ENCODE assay signal across 13 cellular contexts in the genomic region with DNA sequence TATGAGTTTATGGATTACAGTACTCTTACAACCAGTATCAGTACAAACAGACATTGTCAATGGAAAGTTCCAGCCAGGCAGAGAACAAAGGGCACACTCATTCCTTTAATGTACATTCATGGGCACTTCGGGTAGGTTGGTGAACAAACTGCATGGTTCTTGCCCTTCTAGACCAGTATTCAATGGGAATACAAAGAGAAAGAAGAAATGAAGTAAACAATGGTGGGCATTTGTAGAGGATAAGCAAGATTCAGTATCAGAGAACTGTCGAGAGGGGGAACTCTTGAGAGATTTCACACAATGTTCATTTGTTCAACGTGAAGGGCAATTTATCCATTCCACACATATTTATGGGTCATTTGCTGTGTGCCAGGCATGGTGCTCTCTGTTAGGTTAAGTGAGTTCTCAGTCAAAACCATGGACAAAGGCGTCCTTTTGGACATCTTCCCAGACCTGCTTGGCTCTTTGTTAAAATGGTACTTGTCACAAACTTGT.
DNase-seq lines count a peak whose midpoint lies in the region; ATAC-seq, FAIRE-seq and TF ChIP-seq lines count a peak whose summit lies in the region.
"Had no signal": no experiment of that assay in that cellular context is flagged by ENCODE, and none has a peak within 500 bp of the region (broad histone marks: within the 10 kb centered on the region; RNA-seq: fewer than 3 reads in every experiment).

No MANE protein-coding gene starts in this region.

- H4K20me1 ChIP-seq in hepatocyte (ENCODE audit: insufficient read depth, poor library complexity, severe bottlenecking): no peaks in the 10 kb centered on the region

- H2AFZ ChIP-seq in hepatocyte: no peak overlapping the region

- H3K4me3 ChIP-seq in hepatocyte (no peak overlapping the region), testis (no peak overlapping the region)
- H3K4me3 ChIP-seq: spleen had no signal

- peak; percentile 45; the same call in 2 of the 3 replicates for TF ChIP-seq CTCF in GM12872 (IDR thresholded peaks at IDR 0.05; ENCODE audit: insufficient read depth, low read depth, low read length)
- peak; percentile 14 for TF ChIP-seq CTCF in hepatocyte (IDR thresholded peaks at IDR 0.05; ENCODE audit: poor library complexity)
- TF ChIP-seq CTCF in testis (IDR thresholded peaks at IDR 0.05): no peak

- no peak for ATAC-seq in GM19023 (IDR thresholded peaks at IDR 0.05; ENCODE audit: unreplicated experiment)
- ATAC-seq: CD8-positive, alpha-beta T cell had no signal

- intact Hi-C loops in testis (cut with DNase I; ENCODE audit: low total_unique reads): no loop called here

- no peaks in the 10 kb centered on the region for H3K9me2 ChIP-seq in hepatocyte (replicated peaks; ENCODE audit: insufficient read depth)

- FAIRE-seq in GM19239 (lab: Jason Lieb, UNC): no peak
- FAIRE-seq: endometrium had no signal

- H3K4me1 ChIP-seq in hepatocyte (ENCODE audit: insufficient read depth): no peaks in the 10 kb centered on the region
- H3K4me1 ChIP-seq in testis: no peaks in the 10 kb centered on the region
- H3K4me1 ChIP-seq: spleen had no signal

- no peaks in the 10 kb centered on the region for H3K79me2 ChIP-seq in hepatocyte

- DNase-seq in ACHN: peak; percentile 9
- peak; percentile 58 for DNase-seq in OCI-M1 (lab: John Stamatoyannopoulos, UW)
- no peak for DNase-seq in hepatocyte (ENCODE audit: low spot score)
- no peak for DNase-seq in GM19239 (ENCODE audit: insufficient read length, low spot score)
- no peak for DNase-seq in testis
- DNase-seq in MV-4-11 (lab: John Stamatoyannopoulos, UW): no peak
- DNase-seq: CD8-positive, alpha-beta T cell; NCI-H2227 treated with DMSO at 0.1 percent for 48 hours; spleen; T1000 had no signal

- H3K9me3 ChIP-seq in hepatocyte (ENCODE audit: low read depth) (no peaks in the 10 kb centered on the region), testis (no peaks in the 10 kb centered on the region)

- H3K27me3 ChIP-seq in hepatocyte (no peaks in the 10 kb centered on the region), testis (no peaks in the 10 kb centered on the region)
- H3K27me3 ChIP-seq: spleen had no signal

- no peaks in the 10 kb centered on the region for H3K36me3 ChIP-seq in hepatocyte (replicated peaks; ENCODE audit: insufficient read depth, low read depth)
- no peaks in the 10 kb centered on the region for H3K36me3 ChIP-seq in testis (ENCODE audit: low read depth, missing control alignments)
- H3K36me3 ChIP-seq: spleen had no signal

- in situ Hi-C loops in ACHN (cut with HindIII; ENCODE audit: low pct_ligation_motif_present, low pct_unique_long_range_greater_than_20kb, low sequenced_read_pairs): no loop called here

- no peak overlapping the region for H3K4me2 ChIP-seq in hepatocyte

- no peak for TF ChIP-seq POLR2A in testis (IDR thresholded peaks at IDR 0.05)

- H3K27ac ChIP-seq in hepatocyte (no peak overlapping the region), testis (no peak overlapping the region)
- H3K27ac ChIP-seq: spleen had no signal

- WGBS in hepatocyte (ENCODE audit: low lambda C conversion rate, missing lambda C conversion rate): 61% methylated on average over 4 of the region's 4 CpGs
- 65 to 68% methylated on average over 4 of the region's 4 CpGs for WGBS in testis, 2 donors

Comparison
In these comparisons a context has a peak if more than half of its experiments do, and no peak if none do; other contexts are left out.
1. DNase-seq: peak in ACHN (single experiment) and OCI-M1 (single experiment); none in hepatocyte (single experiment), GM19239 (single experiment), testis (single experiment) and MV-4-11 (single experiment).
2. CTCF ChIP-seq: peak in GM12872 (single experiment) and hepatocyte (single experiment); none in testis (0 of 3).